Comparison of ENCODE assay signal across 19 cellular contexts in genomic region chr5:34507948-34508347, GRCh38.
DNase-seq lines count a peak whose midpoint lies in the region; ATAC-seq lines count a peak whose summit lies in the region.
"Had no signal": no experiment of that assay in that cellular context is flagged by ENCODE, and none has a peak within 500 bp of the region (broad histone marks: within the 10 kb centered on the region; RNA-seq: fewer than 3 reads in every experiment).

No MANE protein-coding gene starts in this region.

- DNase-seq in CD1c-positive myeloid dendritic cell (ENCODE audit: extremely low spot score): peak; percentile 18
- DNase-seq in MV-4-11 (lab: John Stamatoyannopoulos, UW): peak; percentile 39
- DNase-seq in RKO (ENCODE audit: low spot score): peak; percentile 19
- DNase-seq in epithelial cell of prostate (ENCODE audit: low read depth, low spot score): no peak
- no peak for DNase-seq in AG08395 (ENCODE audit: low spot score)
- no peak for DNase-seq in NK-92 treated with Interleukin-12 subunit alpha and Interleukin-12 subunit beta, amount 100 ng/mL, for 24 hours (lab: John Stamatoyannopoulos, UW)
- DNase-seq: 8988T; CD4-positive, CD25-positive, alpha-beta regulatory T cell; CD8-positive, alpha-beta memory T cell; COR-L47; DMS 273 treated with DMSO at 0.1 percent for 48 hours; DMS53; GDM1; HCEC 1CT had no signal

- ATAC-seq in HG02973 (IDR thresholded peaks at IDR 0.05; ENCODE audit: unreplicated experiment): no peak
- no peak for ATAC-seq in HG03521 (IDR thresholded peaks at IDR 0.05; ENCODE audit: unreplicated experiment)
- ATAC-seq: GM23338, HepG2 had no signal

- peak overlapping the region; percentile 71 for H3K27ac ChIP-seq in epithelial cell of prostate
- H3K27ac ChIP-seq: BLaER1 treated with 17β-estradiol and CSF1 and Interleukin-3, amounts not matched to agents 10 nM and 100 nM had no signal

Comparison
In these comparisons a context has a peak if more than half of its experiments do, and no peak if none do; other contexts are left out.
1. DNase-seq: peak in CD1c-positive myeloid dendritic cell (single experiment), MV-4-11 (single experiment) and RKO (single experiment); none in epithelial cell of prostate (single experiment), AG08395 (single experiment) and NK-92 treated with Interleukin-12 subunit alpha and Interleukin-12 subunit beta, amount 100 ng/mL, for 24 hours (single experiment).